ENCODE assay signal across 19 cellular contexts in the genomic region with DNA sequence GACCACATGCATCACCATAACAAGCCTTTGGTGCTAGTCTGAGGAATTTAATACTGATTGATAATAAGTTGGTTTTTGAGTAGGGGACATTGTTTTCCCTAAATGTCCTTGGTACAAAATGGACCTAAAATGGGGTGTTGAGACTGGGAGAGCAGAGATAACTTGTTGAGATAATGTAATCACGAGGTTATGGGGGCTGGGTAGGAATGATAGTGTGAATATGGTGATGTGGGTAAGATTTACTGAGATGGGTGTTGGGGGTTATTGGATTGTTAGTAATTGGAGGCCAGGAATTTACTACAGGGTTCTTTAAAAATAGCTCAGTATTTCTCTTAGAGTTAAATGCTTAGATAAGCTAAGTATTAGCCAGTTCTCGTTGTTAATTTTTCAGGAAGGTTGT.
"Had no signal": no experiment of that assay in that cellular context is flagged by ENCODE, and none has a peak within 500 bp of the region (broad histone marks: within the 10 kb centered on the region; RNA-seq: fewer than 3 reads in every experiment).

No MANE protein-coding gene starts in this region.

- H3K36me3 ChIP-seq: adrenal gland, cardiac muscle cell, transverse colon had no signal

- H3K27me3 ChIP-seq: adrenal gland, cardiac muscle cell, transverse colon had no signal

- H3K9me3 ChIP-seq: adrenal gland, transverse colon had no signal

- H3K27me3 Mint-ChIP-seq: activated CD4-positive, alpha-beta memory T cell treated with anti-CD3 and anti-CD28 coated beads, Interleukin-2, amount 10 ng/mL, durations not matched to agents 7 days and 5 days; activated CD4-positive, alpha-beta T cell treated with anti-CD3 and anti-CD28 coated beads for 36 hours; activated naive CD4-positive, alpha-beta T cell treated with anti-CD3 and anti-CD28 coated beads, Interleukin-2, amount 50 U/mL, for 24 hours; natural killer cell treated with Interleukin-12 subunit alpha and Interleukin-12 subunit beta and Interleukin-15 and Interleukin-18, amount 100 ng/mL, for 72 hours; T-cell had no signal

- H3K4me3 Mint-ChIP-seq: activated CD4-positive, alpha-beta memory T cell treated with anti-CD3 and anti-CD28 coated beads, Interleukin-2, amount 10 ng/mL, durations not matched to agents 7 days and 5 days; activated CD4-positive, alpha-beta T cell treated with anti-CD3 and anti-CD28 coated beads for 36 hours; activated naive CD4-positive, alpha-beta T cell treated with anti-CD3 and anti-CD28 coated beads, Interleukin-2, amount 50 U/mL, for 24 hours; activated T-cell treated with anti-CD3 and anti-CD28 coated beads, Interleukin-2, amount 50 U/mL, for 4 hours; natural killer cell treated with Interleukin-12 subunit alpha and Interleukin-12 subunit beta and Interleukin-15 and Interleukin-18, amount 100 ng/mL, for 72 hours; T-cell had no signal

- H3K9me3 Mint-ChIP-seq: activated CD4-positive, alpha-beta memory T cell treated with anti-CD3 and anti-CD28 coated beads, Interleukin-2, amount 10 ng/mL, durations not matched to agents 7 days and 5 days; activated naive CD4-positive, alpha-beta T cell treated with anti-CD3 and anti-CD28 coated beads, Interleukin-2, amount 50 U/mL, for 24 hours; activated T-cell treated with anti-CD3 and anti-CD28 coated beads, Interleukin-2, amount 50 U/mL, for 4 hours; natural killer cell treated with Interleukin-12 subunit alpha and Interleukin-12 subunit beta and Interleukin-15 and Interleukin-18, amount 100 ng/mL, for 72 hours; T-cell had no signal

- H3K27ac ChIP-seq: adrenal gland, cardiac muscle cell, transverse colon had no signal

- H3K36me3 Mint-ChIP-seq: activated naive CD4-positive, alpha-beta T cell treated with anti-CD3 and anti-CD28 coated beads, Interleukin-2, amount 50 U/mL, for 24 hours; natural killer cell treated with Interleukin-12 subunit alpha and Interleukin-12 subunit beta and Interleukin-15 and Interleukin-18, amount 100 ng/mL, for 72 hours; T-cell had no signal

- DNase-seq: activated CD4-positive, alpha-beta memory T cell treated with anti-CD3 and anti-CD28 coated beads, Interleukin-2, amount 10 ng/mL, durations not matched to agents 7 days and 5 days; activated CD4-positive, alpha-beta T cell treated with anti-CD3 and anti-CD28 coated beads for 36 hours; activated effector memory CD4-positive, alpha-beta T cell treated with Interleukin-2 at 50 U/mL for 16 hours; activated T-cell treated with anti-CD3 and anti-CD28 coated beads, Interleukin-2, amount 50 U/mL, for 4 hours; adrenal gland; hypothalamus; nucleus accumbens; posterior cingulate gyrus; small intestine; stimulated activated CD4-positive, alpha-beta T cell treated with anti-CD3 and anti-CD28 coated beads, Interleukin-4, amount 100 ng/mL, for 24 hours; stimulated activated naive CD4-positive, alpha-beta T cell treated with Interleukin-2 at 50 U/mL for 16 hours; substantia nigra; T-cell; T1000; transverse colon had no signal

- H3K4me3 ChIP-seq: cardiac muscle cell, transverse colon had no signal

- H3K27ac Mint-ChIP-seq: activated CD4-positive, alpha-beta memory T cell treated with anti-CD3 and anti-CD28 coated beads, Interleukin-2, amount 10 ng/mL, durations not matched to agents 7 days and 5 days; activated CD4-positive, alpha-beta T cell treated with anti-CD3 and anti-CD28 coated beads for 36 hours; activated naive CD4-positive, alpha-beta T cell treated with anti-CD3 and anti-CD28 coated beads, Interleukin-2, amount 50 U/mL, for 24 hours; natural killer cell treated with Interleukin-12 subunit alpha and Interleukin-12 subunit beta and Interleukin-15 and Interleukin-18, amount 100 ng/mL, for 72 hours; T-cell had no signal

- ATAC-seq: activated CD4-positive, alpha-beta T cell treated with anti-CD3 and anti-CD28 coated beads for 36 hours; activated T-cell treated with anti-CD3 and anti-CD28 coated beads, Interleukin-2, amount 50 U/mL, for 4 hours; esophagus mucosa; natural killer cell treated with Interleukin-12 subunit alpha and Interleukin-12 subunit beta and Interleukin-15 and Interleukin-18, amount 100 ng/mL, for 72 hours; T-cell had no signal
